ENCODE assay signal across 1 cellular context in the genomic region with DNA sequence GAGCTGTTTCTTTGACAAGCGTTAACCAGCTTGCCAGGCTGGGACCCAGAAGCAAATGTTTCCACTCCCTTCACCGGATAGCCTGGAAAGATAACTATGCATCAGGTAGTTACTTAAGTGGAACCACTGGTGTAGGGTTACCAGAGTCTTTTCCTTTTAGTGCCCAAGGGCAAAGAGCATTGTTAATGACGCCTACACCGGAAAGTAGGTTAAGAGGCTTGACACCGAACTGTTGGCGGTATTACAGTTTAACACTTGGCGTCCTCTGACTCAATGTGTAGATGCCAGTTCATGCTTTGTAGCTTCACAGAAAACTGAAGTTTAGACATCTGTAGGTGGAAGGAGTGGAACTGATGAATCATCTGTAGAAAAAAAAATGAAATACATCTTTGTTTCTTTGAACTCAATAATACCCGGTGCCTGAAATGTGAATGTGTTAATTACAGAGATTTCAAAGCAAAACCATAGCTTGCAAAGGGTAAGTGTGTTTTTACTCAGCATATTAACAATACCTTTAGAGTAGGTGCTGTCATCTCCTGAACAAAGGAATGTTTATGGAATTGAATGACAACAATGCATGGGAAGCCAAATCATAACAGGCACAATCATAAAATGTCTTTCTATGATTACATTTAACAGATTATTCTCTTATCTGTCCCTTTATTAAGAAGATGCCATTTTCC.
TF ChIP-seq lines count a peak whose summit lies in the region.

No MANE protein-coding gene starts in this region.

TF ChIP-seq in WTC11, 78 proteins besides CTCF, POLR2A, EP300 and RAD21 (continued from another document):
- TF ChIP-seq, protein P1, sequence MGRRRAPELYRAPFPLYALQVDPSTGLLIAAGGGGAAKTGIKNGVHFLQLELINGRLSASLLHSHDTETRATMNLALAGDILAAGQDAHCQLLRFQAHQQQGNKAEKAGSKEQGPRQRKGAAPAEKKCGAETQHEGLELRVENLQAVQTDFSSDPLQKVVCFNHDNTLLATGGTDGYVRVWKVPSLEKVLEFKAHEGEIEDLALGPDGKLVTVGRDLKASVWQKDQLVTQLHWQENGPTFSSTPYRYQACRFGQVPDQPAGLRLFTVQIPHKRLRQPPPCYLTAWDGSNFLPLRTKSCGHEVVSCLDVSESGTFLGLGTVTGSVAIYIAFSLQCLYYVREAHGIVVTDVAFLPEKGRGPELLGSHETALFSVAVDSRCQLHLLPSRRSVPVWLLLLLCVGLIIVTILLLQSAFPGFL (CRISPR knock-in tag; IDR thresholded peaks at IDR 0.05; ENCODE audit: borderline replicate concordance) = no peak
- no peak for TF ChIP-seq EMX1 (CRISPR knock-in tag; IDR thresholded peaks at IDR 0.05)
- no peak for TF ChIP-seq ETV6 (CRISPR knock-in tag; IDR thresholded peaks at IDR 0.05)
- no peak for TF ChIP-seq ZNF121 (CRISPR knock-in tag; IDR thresholded peaks at IDR 0.05)
- TF ChIP-seq, protein P2, sequence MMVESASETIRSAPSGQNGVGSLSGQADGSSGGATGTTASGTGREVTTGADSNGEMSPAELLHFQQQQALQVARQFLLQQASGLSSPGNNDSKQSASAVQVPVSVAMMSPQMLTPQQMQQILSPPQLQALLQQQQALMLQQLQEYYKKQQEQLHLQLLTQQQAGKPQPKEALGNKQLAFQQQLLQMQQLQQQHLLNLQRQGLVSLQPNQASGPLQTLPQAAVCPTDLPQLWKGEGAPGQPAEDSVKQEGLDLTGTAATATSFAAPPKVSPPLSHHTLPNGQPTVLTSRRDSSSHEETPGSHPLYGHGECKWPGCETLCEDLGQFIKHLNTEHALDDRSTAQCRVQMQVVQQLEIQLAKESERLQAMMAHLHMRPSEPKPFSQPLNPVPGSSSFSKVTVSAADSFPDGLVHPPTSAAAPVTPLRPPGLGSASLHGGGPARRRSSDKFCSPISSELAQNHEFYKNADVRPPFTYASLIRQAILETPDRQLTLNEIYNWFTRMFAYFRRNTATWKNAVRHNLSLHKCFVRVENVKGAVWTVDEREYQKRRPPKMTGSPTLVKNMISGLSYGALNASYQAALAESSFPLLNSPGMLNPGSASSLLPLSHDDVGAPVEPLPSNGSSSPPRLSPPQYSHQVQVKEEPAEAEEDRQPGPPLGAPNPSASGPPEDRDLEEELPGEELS (CRISPR knock-in tag; IDR thresholded peaks at IDR 0.05) = no peak
